Comparison of ENCODE assay signal across 11 cellular contexts in the genomic region with DNA sequence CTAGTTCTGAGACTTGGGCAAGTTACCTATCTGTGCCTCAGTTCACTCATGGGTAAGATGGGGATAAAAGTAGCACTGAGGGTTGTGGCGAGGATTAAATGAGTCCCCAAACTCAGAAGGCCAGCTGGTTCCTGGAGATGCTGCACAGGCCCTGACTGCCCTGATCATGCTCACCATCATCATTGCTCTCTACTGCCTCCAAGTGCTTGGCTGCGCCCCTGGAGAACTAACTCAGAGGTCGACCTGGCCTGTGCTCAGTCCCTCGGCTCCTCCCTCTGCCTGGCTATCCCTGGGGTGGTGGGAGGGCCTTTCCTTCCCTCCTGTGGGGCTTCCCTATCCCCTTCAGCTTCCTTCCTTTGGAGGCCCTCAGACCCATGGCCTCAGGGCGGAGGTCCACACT. TPM values are rescaled to one million over a fixed set of nuclear protein-coding genes. Genes with fewer than 3 reads are reported as not detected.
DNase-seq lines count a peak whose midpoint lies in the region; ATAC-seq, FAIRE-seq and TF ChIP-seq lines count a peak whose summit lies in the region.
"Had no signal": no experiment of that assay in that cellular context is flagged by ENCODE, and none has a peak within 500 bp of the region (broad histone marks: within the 10 kb centered on the region; RNA-seq: fewer than 3 reads in every experiment).

No MANE protein-coding gene starts in this region.

- POLR2A ChIA-PET in HepG2 (lab: Yijun Ruan, JAX), result no interaction called here

- no peaks in the 10 kb centered on the region for H3K27me3 ChIP-seq in H7 (ENCODE audit: control insufficient read depth, insufficient read depth, low read length)
- no peaks in the 10 kb centered on the region for H3K27me3 ChIP-seq in HepG2 (ENCODE audit: control insufficient read depth in 1 of 2, insufficient read depth in 2 of 2, low read length in 2 of 2)

- no peak overlapping the region for H3K27ac ChIP-seq in HepG2 (ENCODE audit: extremely low read length, insufficient read depth, low read length)

- no peak overlapping the region for H3K4me2 ChIP-seq in HepG2 (ENCODE audit: low read depth, low read length)

- peaks cover under 1% of the 10 kb centered on the region for H3K27me3 Mint-ChIP-seq in T-helper 17 cell

- H3K36me3 Mint-ChIP-seq in T-helper 17 cell (ENCODE audit: low read depth), result peaks cover 4% of the 10 kb centered on the region

- H3K4me3 ChIP-seq in H7 (ENCODE audit: insufficient read depth, low read depth, low read length) (no peak overlapping the region), astrocyte of the cerebellum (ENCODE audit: low read depth, low read length) (no peak overlapping the region), HepG2 (replicated peaks in 1 of 3; ENCODE audit: insufficient read depth in 1 of 3, low read depth in 2 of 3, low read length in 3 of 3) (no peak overlapping the region)

- H3K4me1 ChIP-seq in HepG2 (ENCODE audit: insufficient read depth, low read length), result peaks cover 45% of the 10 kb centered on the region

- ATAC-seq in HepG2 (peak; percentile 83), T-helper 17 cell (no peak)

- FAIRE-seq in HepG2 (lab: Jason Lieb, UNC), result peak; percentile 32

- 74% methylated on average over 4 of the region's 5 CpGs for WGBS in HepG2 (ENCODE audit: low lambda C conversion rate)

- TF ChIP-seq RAD21 in HepG2 (CRISPR knock-in tag; IDR thresholded peaks at IDR 0.05), result no peak

- peaks cover 12% of the 10 kb centered on the region for H3K79me2 ChIP-seq in HepG2 (ENCODE audit: insufficient read depth, low read length)

- TF ChIP-seq EP300 in HepG2 (IDR thresholded peaks at IDR 0.05; ENCODE audit: low read depth in 2 of 2, low read length in 2 of 2) (no peak), HepG2 (CRISPR knock-in tag; IDR thresholded peaks at IDR 0.05; ENCODE audit: borderline replicate concordance) (no peak)

- H3K9me3 ChIP-seq in HepG2 (ENCODE audit: low read length), result no peaks in the 10 kb centered on the region
- H3K9me3 ChIP-seq in T-helper 17 cell (ENCODE audit: control insufficient read depth, low read length, poor library complexity, severe bottlenecking), result no peaks in the 10 kb centered on the region

- H3K27ac Mint-ChIP-seq in T-helper 17 cell, result no peak overlapping the region

- H2AFZ ChIP-seq in HepG2 (ENCODE audit: low read length), result no peak overlapping the region

- no peaks in the 10 kb centered on the region for H3K36me3 ChIP-seq in H7 (replicated peaks; ENCODE audit: control insufficient read depth, insufficient read depth, low read length)
- H3K36me3 ChIP-seq in HepG2 (replicated peaks in 1 of 2; ENCODE audit: control insufficient read depth in 1 of 2, insufficient read depth in 2 of 2, low read length in 2 of 2), result peaks cover 19 to 54% of the 10 kb centered on the region in 2 experiments

- H3K9ac ChIP-seq in HepG2 (ENCODE audit: insufficient read depth, low read depth, low read length), result no peak overlapping the region

- in situ Hi-C loops in astrocyte of the cerebellum (cut with HindIII; ENCODE audit: low sequenced_read_pairs), result no loop called here
- in situ Hi-C loops in HepG2 (cut with HindIII; ENCODE audit: extremely low pct_ligation_motif_present, low pct_unique_long_range_greater_than_20kb), result no loop called here

- no TSS peak for BruUV-seq in HepG2 (replicated peaks; lab: Mats Ljungman, UMichigan)

- H3K4me3 Mint-ChIP-seq in T-helper 17 cell, result no peak overlapping the region

- DNase-seq in COLO668 (lab: John Stamatoyannopoulos, UW; ENCODE audit: unreplicated experiment), result peak; percentile 33
- DNase-seq in H7, result peak; percentile 82
- DNase-seq in astrocyte of the cerebellum (ENCODE audit: low read depth), result no peak
- peak; percentile 17 for DNase-seq in HepG2 (ENCODE audit: low spot score)
- no peak for DNase-seq in NCI-H1436 (lab: John Stamatoyannopoulos, UW)
- DNase-seq in T-helper 17 cell, result no peak
- DNase-seq in activated gamma-delta T cell (lab: John Stamatoyannopoulos, UW), result no peak
- no peak for DNase-seq in T-helper 9 cell
- DNase-seq: EL, NCI-H1092 had no signal

- no peaks in the 10 kb centered on the region for H4K20me1 ChIP-seq in HepG2 (ENCODE audit: insufficient read depth, low read length)

- TF ChIP-seq CTCF in astrocyte of the cerebellum (IDR thresholded peaks at IDR 0.05; ENCODE audit: low read depth, low read length, missing control alignments), result peak; percentile 13
- peak; percentile 56 for TF ChIP-seq CTCF in HepG2 (CRISPR knock-in tag; IDR thresholded peaks at IDR 0.05)

- CTCF ChIA-PET in HepG2 (lab: Yijun Ruan, JAX; ENCODE audit: low intra/inter-chr PET ratio, low total read pairs), result no interaction called here

- intact Hi-C loops in HepG2 (cut with micrococcal nuclease; ENCODE audit: unreplicated experiment), result no loop called here

- no peak for TF ChIP-seq POLR2A in HepG2 (IDR thresholded peaks at IDR 0.05; ENCODE audit: insufficient read depth in 1 of 2, low read depth in 2 of 2, low read length in 2 of 2)

- H3K4me1 Mint-ChIP-seq in T-helper 17 cell, result peaks cover 7% of the 10 kb centered on the region

TF ChIP-seq in HepG2, 621 proteins besides CTCF, POLR2A, EP300 and RAD21:
- TF ChIP-seq CENPX (CRISPR knock-in tag; IDR thresholded peaks at IDR 0.05) (no peak), ZSCAN30 (CRISPR knock-in tag; IDR thresholded peaks at IDR 0.05) (no peak), STAG1 (CRISPR knock-in tag; IDR thresholded peaks at IDR 0.05) (peak; percentile 34), ZNF768 (CRISPR knock-in tag; IDR thresholded peaks at IDR 0.05) (0 out of 2 replicates have a peak, but pooled peaks have one; percentile 17)
- TF ChIP-seq, protein P1, sequence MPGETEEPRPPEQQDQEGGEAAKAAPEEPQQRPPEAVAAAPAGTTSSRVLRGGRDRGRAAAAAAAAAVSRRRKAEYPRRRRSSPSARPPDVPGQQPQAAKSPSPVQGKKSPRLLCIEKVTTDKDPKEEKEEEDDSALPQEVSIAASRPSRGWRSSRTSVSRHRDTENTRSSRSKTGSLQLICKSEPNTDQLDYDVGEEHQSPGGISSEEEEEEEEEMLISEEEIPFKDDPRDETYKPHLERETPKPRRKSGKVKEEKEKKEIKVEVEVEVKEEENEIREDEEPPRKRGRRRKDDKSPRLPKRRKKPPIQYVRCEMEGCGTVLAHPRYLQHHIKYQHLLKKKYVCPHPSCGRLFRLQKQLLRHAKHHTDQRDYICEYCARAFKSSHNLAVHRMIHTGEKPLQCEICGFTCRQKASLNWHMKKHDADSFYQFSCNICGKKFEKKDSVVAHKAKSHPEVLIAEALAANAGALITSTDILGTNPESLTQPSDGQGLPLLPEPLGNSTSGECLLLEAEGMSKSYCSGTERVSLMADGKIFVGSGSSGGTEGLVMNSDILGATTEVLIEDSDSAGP (CRISPR knock-in tag; IDR thresholded peaks at IDR 0.05; ENCODE audit: borderline replicate concordance), result no peak

RNA-seq across cellular contexts. Expression of gene SLC5A9, which starts 5.6 kb away (rescaled TPM):
- total RNA-seq in H7 (2014; rRNA removed; shearing (Covaris generic)), result 6.4 and 6.7 TPM in 2 replicates
- 12.5 and 42.0 TPM in 2 replicates for total RNA-seq in HepG2 (2016; rRNA removed; fragmentation: Illumina TruSeq; extraction: Trizol)
- total RNA-seq in HepG2 (2016; cell fraction: cytosol; rRNA removed; fragmentation: Illumina TruSeq; extraction: Trizol; ENCODE audit: low read depth), result 5.6 and 7.3 TPM in 2 replicates
- 12.1 and 46.2 TPM in 2 replicates for total RNA-seq in HepG2 (2016; cell fraction: insoluble cytoplasmic fraction; rRNA removed; fragmentation: Illumina TruSeq; extraction: Trizol)
- total RNA-seq in HepG2 (2016; cell fraction: membrane; rRNA removed; fragmentation: Illumina TruSeq; extraction: Trizol), result 10.8 and 12.4 TPM in 2 replicates
- total RNA-seq in HepG2 (2016; cell fraction: nucleus; rRNA removed; fragmentation: Illumina TruSeq; extraction: Trizol), result 48.7 and 58.9 TPM in 2 replicates
- 65.0 and 66.4 TPM in 2 replicates for polyA plus RNA-seq in HepG2 (2011; rRNA removed)
- polyA plus RNA-seq in HepG2 (2011; cell fraction: cytosol; rRNA removed), result 31.0 and 34.1 TPM in 2 replicates
- polyA plus RNA-seq in HepG2 (2011; cell fraction: nucleus; rRNA removed), result 293 and 346 TPM in 2 replicates
- 27.5 and 39.2 TPM in 2 replicates for polyA plus RNA-seq in HepG2 (2012)
- 4.2 and 4.7 TPM in 2 replicates for polyA plus RNA-seq in HepG2 (2016; cell fraction: cytosol; fragmentation: Illumina TruSeq; extraction: Trizol; ENCODE audit: low read depth)
- 12.4 and 12.6 TPM in 2 replicates for polyA plus RNA-seq in HepG2 (2016; cell fraction: insoluble cytoplasmic fraction; fragmentation: Illumina TruSeq; extraction: Trizol; ENCODE audit: low read depth)
- polyA plus RNA-seq in HepG2 (2016; cell fraction: membrane; fragmentation: Illumina TruSeq; extraction: Trizol; ENCODE audit: low read depth), result 6.8 and 9.0 TPM in 2 replicates
- polyA plus RNA-seq in HepG2 (2016; cell fraction: nucleus; fragmentation: Illumina TruSeq; extraction: Trizol; ENCODE audit: insufficient read depth, low read depth), result 122 TPM in 2 replicates
- polyA minus RNA-seq in HepG2 (2011; rRNA and poly(A)+ RNA removed; ENCODE audit: low replicate concordance), result 0.07 and 112 TPM in 2 replicates
- 12.0 and 15.6 TPM in 2 replicates for polyA minus RNA-seq in HepG2 (2011; cell fraction: cytosol; rRNA and poly(A)+ RNA removed)
- polyA minus RNA-seq in HepG2 (2011; cell fraction: nucleus; rRNA and poly(A)+ RNA removed), result 54.7 and 62.5 TPM in 2 replicates
- total RNA-seq in T-helper 17 cell, result not detected
- total RNA-seq: T-helper 2 cell treated with Interferon-gamma antibody and Interleukin-4, amounts not matched to agents 100 ng/mL and 5 ng/mL, for 36 hours had no signal

Comparison
In these comparisons a context has a peak if more than half of its experiments do, and no peak if none do; other contexts are left out.
1. DNase-seq: peak in COLO668 (single experiment), H7 (single experiment) and HepG2 (single experiment); none in astrocyte of the cerebellum (single experiment), NCI-H1436 (single experiment), T-helper 17 cell (0 of 3), activated gamma-delta T cell (single experiment) and T-helper 9 cell (single experiment).